Comparison of ENCODE assay signal across 1 cellular context in genomic region chr6:149435919-149436586, GRCh38.
TF ChIP-seq lines count a peak whose summit lies in the region.

No MANE protein-coding gene starts in this region.

TF ChIP-seq in IMR-90, 13 proteins besides CTCF, POLR2A, EP300 and RAD21 (continued from another document):
- no peak for TF ChIP-seq USF2 (IDR thresholded peaks at IDR 0.05; ENCODE audit: low read depth, low read length)
